ENCODE assay signal across 13 cellular contexts in genomic region chr16:50203681-50204080, GRCh38. TPM values are rescaled to one million over a fixed set of nuclear protein-coding genes. Genes with fewer than 3 reads are reported as not detected.
DNase-seq lines count a peak whose midpoint lies in the region; ATAC-seq and TF ChIP-seq lines count a peak whose summit lies in the region.
"Had no signal": no experiment of that assay in that cellular context is flagged by ENCODE, and none has a peak within 500 bp of the region (broad histone marks: within the 10 kb centered on the region; RNA-seq: fewer than 3 reads in every experiment).

No MANE protein-coding gene starts in this region.

- H3K27me3 ChIP-seq in osteoblast (ENCODE audit: insufficient read depth, low read length), result no peaks in the 10 kb centered on the region
- no peaks in the 10 kb centered on the region for H3K27me3 ChIP-seq in aorta (ENCODE audit: control insufficient read depth in 1 of 2, insufficient read depth in 2 of 2, low read length in 1 of 2)
- H3K27me3 ChIP-seq: BLaER1 treated with 17β-estradiol and CSF1 and Interleukin-3, amounts not matched to agents 10 nM and 100 nM had no signal

- peak overlapping the region; percentile 73 for H3K4me2 ChIP-seq in osteoblast (ENCODE audit: insufficient read depth, low read length)

- H3K4me1 Mint-ChIP-seq in stimulated activated naive CD8-positive, alpha-beta T cell treated with anti-CD3 and anti-CD28 coated beads, Interleukin-15, Interleukin-2, amounts not matched to agents 100 ng/mL and 50 ng/mL, for 24 hours (ENCODE audit: low read depth), result peaks cover 51% of the 10 kb centered on the region
- peaks cover 68% of the 10 kb centered on the region for H3K4me1 Mint-ChIP-seq in stimulated activated naive CD8-positive, alpha-beta T cell treated with anti-CD3 and anti-CD28 coated beads, Interleukin-15, amount 100 ng/mL, for 72 hours
- H3K4me1 Mint-ChIP-seq in effector memory CD8-positive, alpha-beta T cell (ENCODE audit: low read depth in 2 of 2), result peaks cover 36 to 60% of the 10 kb centered on the region in 2 donors

- 77 to 79% methylated on average over 6 of the region's 6 CpGs for WGBS in aorta, 2 donors

- peak overlapping the region; percentile 24 for H3K27ac Mint-ChIP-seq in stimulated activated naive CD8-positive, alpha-beta T cell treated with anti-CD3 and anti-CD28 coated beads, Interleukin-15, Interleukin-2, amounts not matched to agents 100 ng/mL and 50 ng/mL, for 24 hours
- H3K27ac Mint-ChIP-seq in stimulated activated naive CD8-positive, alpha-beta T cell treated with anti-CD3 and anti-CD28 coated beads, Interleukin-15, amount 100 ng/mL, for 72 hours, result peak overlapping the region in 1 of 2 donors; percentile 21
- H3K27ac Mint-ChIP-seq in effector memory CD8-positive, alpha-beta T cell, result peak overlapping the region; percentile 1 to 66

- H3K79me2 ChIP-seq in osteoblast (ENCODE audit: insufficient read depth, low read length), result peaks cover 74% of the 10 kb centered on the region

- H3K4me1 ChIP-seq in osteoblast (ENCODE audit: insufficient read depth, low read length), result peaks cover 47% of the 10 kb centered on the region
- peaks cover 9 to 11% of the 10 kb centered on the region in 2 donors for H3K4me1 ChIP-seq in aorta (ENCODE audit: control insufficient read depth in 1 of 2, insufficient read depth in 2 of 2, low read length in 2 of 2)

- TF ChIP-seq CTCF in osteoblast (IDR thresholded peaks at IDR 0.05; ENCODE audit: extremely low read depth, low read depth, low read length), result no peak

- intact Hi-C loops in aorta (cut with DNase I), result no loop called here

- H3K36me3 Mint-ChIP-seq in stimulated activated naive CD8-positive, alpha-beta T cell treated with anti-CD3 and anti-CD28 coated beads, Interleukin-15, Interleukin-2, amounts not matched to agents 100 ng/mL and 50 ng/mL, for 24 hours (ENCODE audit: low read depth), result no peaks in the 10 kb centered on the region
- peaks cover 6% of the 10 kb centered on the region for H3K36me3 Mint-ChIP-seq in effector memory CD8-positive, alpha-beta T cell (ENCODE audit: insufficient read depth)

- H4K20me1 ChIP-seq in osteoblast (ENCODE audit: insufficient read depth, low read length), result peaks cover 7% of the 10 kb centered on the region

- H2AFZ ChIP-seq in osteoblast (ENCODE audit: low read length), result no peak overlapping the region

- H3K4me3 ChIP-seq in osteoblast (ENCODE audit: insufficient read depth, low read length) (no peak overlapping the region), aorta (ENCODE audit: low read length in 2 of 2) (no peak overlapping the region)
- H3K4me3 ChIP-seq: BLaER1 treated with 17β-estradiol and CSF1 and Interleukin-3, amounts not matched to agents 10 nM and 100 nM; mucosa of descending colon had no signal

- H3K9me3 Mint-ChIP-seq in stimulated activated naive CD8-positive, alpha-beta T cell treated with anti-CD3 and anti-CD28 coated beads, Interleukin-15, Interleukin-2, amounts not matched to agents 100 ng/mL and 50 ng/mL, for 24 hours, result no peaks in the 10 kb centered on the region
- no peaks in the 10 kb centered on the region for H3K9me3 Mint-ChIP-seq in stimulated activated naive CD8-positive, alpha-beta T cell treated with anti-CD3 and anti-CD28 coated beads, Interleukin-15, amount 100 ng/mL, for 72 hours
- no peaks in the 10 kb centered on the region for H3K9me3 Mint-ChIP-seq in effector memory CD8-positive, alpha-beta T cell

- no peak overlapping the region for H3K4me3 Mint-ChIP-seq in stimulated activated naive CD8-positive, alpha-beta T cell treated with anti-CD3 and anti-CD28 coated beads, Interleukin-15, Interleukin-2, amounts not matched to agents 100 ng/mL and 50 ng/mL, for 24 hours
- no peak overlapping the region for H3K4me3 Mint-ChIP-seq in stimulated activated naive CD8-positive, alpha-beta T cell treated with anti-CD3 and anti-CD28 coated beads, Interleukin-15, amount 100 ng/mL, for 72 hours
- H3K4me3 Mint-ChIP-seq in effector memory CD8-positive, alpha-beta T cell, result no peak overlapping the region

- DNase-seq in stimulated activated naive CD8-positive, alpha-beta T cell treated with anti-CD3 and anti-CD28 coated beads, Interleukin-15, amount 100 ng/mL, for 72 hours, result no peak
- no peak for DNase-seq in effector memory CD8-positive, alpha-beta T cell
- DNase-seq in osteoblast (ENCODE audit: insufficient read length, low spot score, missing footprints) (no peak), aorta (no peak), kidney glomerular epithelial cell (lab: John Stamatoyannopoulos, UW) (no peak), NCI-H2196 treated with DMSO at 0.1 percent for 48 hours (lab: John Stamatoyannopoulos, UW; ENCODE audit: unreplicated experiment) (no peak)
- DNase-seq: activated CD8-positive, alpha-beta memory T cell treated with anti-CD3 and anti-CD28 coated beads, Interleukin-2, amount 50 U/mL, for 4 hours; glutamatergic neuron; mucosa of descending colon; NCI-H1105 had no signal

- no peaks in the 10 kb centered on the region for H3K9me3 ChIP-seq in osteoblast (ENCODE audit: low read depth, low read length)
- H3K9me3 ChIP-seq in aorta (ENCODE audit: control insufficient read depth, low read length), result no peaks in the 10 kb centered on the region
- H3K9me3 ChIP-seq: mucosa of descending colon had no signal

- no peak for ATAC-seq in stimulated activated naive CD8-positive, alpha-beta T cell treated with anti-CD3 and anti-CD28 coated beads, Interleukin-15, amount 100 ng/mL, for 72 hours
- no peak for ATAC-seq in effector memory CD8-positive, alpha-beta T cell (replicated peaks)
- ATAC-seq in aorta (ENCODE audit: low FRiP score) (no peak), HG03469 (IDR thresholded peaks at IDR 0.05; ENCODE audit: unreplicated experiment) (no peak)

- H3K27me3 Mint-ChIP-seq in stimulated activated naive CD8-positive, alpha-beta T cell treated with anti-CD3 and anti-CD28 coated beads, Interleukin-15, Interleukin-2, amounts not matched to agents 100 ng/mL and 50 ng/mL, for 24 hours, result no peaks in the 10 kb centered on the region
- no peaks in the 10 kb centered on the region for H3K27me3 Mint-ChIP-seq in stimulated activated naive CD8-positive, alpha-beta T cell treated with anti-CD3 and anti-CD28 coated beads, Interleukin-15, amount 100 ng/mL, for 72 hours
- H3K27me3 Mint-ChIP-seq in effector memory CD8-positive, alpha-beta T cell, result no peaks in the 10 kb centered on the region

- H3K36me3 ChIP-seq in osteoblast (ENCODE audit: insufficient read depth, low read length) (no peaks in the 10 kb centered on the region), aorta (ENCODE audit: control insufficient read depth in 1 of 2, insufficient read depth in 2 of 2, low read length in 1 of 2) (no peaks in the 10 kb centered on the region)

- H3K27ac ChIP-seq in osteoblast (ENCODE audit: low read depth, low read length), result peak overlapping the region; percentile 84
- H3K27ac ChIP-seq in aorta (ENCODE audit: low read depth in 1 of 2, low read length in 2 of 2), result peak overlapping the region; percentile 23 to 92
- H3K27ac ChIP-seq: BLaER1 treated with 17β-estradiol and CSF1 and Interleukin-3, amounts not matched to agents 10 nM and 100 nM had no signal

RNA-seq across cellular contexts. Expression of gene TENT4B, which starts 50.6 kb away (rescaled TPM):
- total RNA-seq in osteoblast, result 8.5 and 10.1 TPM in 2 replicates
- total RNA-seq in aorta, result 10 to 100 TPM; 13.2 to 13.9 TPM
- polyA plus RNA-seq in aorta, result 1 to 10 TPM; 4.5 to 6.5 TPM
